In genomic region chr14:91315844-91316267, GRCh38 we compare ENCODE assay signal across 9 cellular contexts.
A peak's percentile ranks its signal among the peaks of the same experiment; 100 is the strongest.
DNase-seq lines count a peak whose midpoint lies in the region; ATAC-seq, FAIRE-seq and TF ChIP-seq lines count a peak whose summit lies in the region.
"Had no signal": no experiment of that assay in that cellular context is flagged by ENCODE, and none has a peak within 500 bp of the region (broad histone marks: within the 10 kb centered on the region; RNA-seq: fewer than 3 reads in every experiment).

No MANE protein-coding gene starts in this region.

- H3K27me3 Mint-ChIP-seq in T-helper 17 cell: no peaks in the 10 kb centered on the region

- TF ChIP-seq RAD21 in GM12878 (IDR thresholded peaks at IDR 0.05; ENCODE audit: insufficient read depth, low read depth, low read length): no peak

- intact Hi-C loops in GM12878 (cut with micrococcal nuclease; ENCODE audit: unreplicated experiment) (no loop called here), A673 (cut with micrococcal nuclease; ENCODE audit: unreplicated experiment) (no loop called here)

- H3K4me3 ChIP-seq in GM12878: no peak overlapping the region
- H3K4me3 ChIP-seq in A673 (ENCODE audit: low read depth, low read length, poor library complexity, severe bottlenecking): no peak overlapping the region

- in situ Hi-C loops in GM12878 (cut with MboI): loop anchor here (5.0 kb wide), 1 partner anchor 106 kb away; no protein-coding TSS in a partner anchor

- no peaks in the 10 kb centered on the region for H4K20me1 ChIP-seq in GM12878 (ENCODE audit: control insufficient read depth, insufficient read depth)

- H3K27ac ChIP-seq in GM12878 (ENCODE audit: control insufficient read depth, insufficient read depth): peak overlapping the region; percentile 80
- H3K27ac ChIP-seq in A673 (ENCODE audit: low read depth, low read length, poor library complexity, severe bottlenecking): no peak overlapping the region

- H3K36me3 Mint-ChIP-seq in T-helper 17 cell (ENCODE audit: low read depth): peaks cover 19% of the 10 kb centered on the region

- SMC1A ChIA-PET in GM12878 (lab: Charles Lee; ENCODE audit: uncharacterized antibody, unreplicated experiment): interaction anchor here (0.6 to 1.6 kb wide), 10 partner anchors 8 to 1017 kb away, joined by 3 to 8 read pairs (median 4); partner anchors contain the start of gene GPR68

- TF ChIP-seq POLR2A in GM12878 (IDR thresholded peaks at IDR 0.05; ENCODE audit: low read depth, low read length): peak; percentile 46; the same call in 1 of the 2 replicates

- 0% methylated on average over 6 of the region's 6 CpGs for WGBS in GM12878 (ENCODE audit: insufficient coverage, insufficient replicate concordance, low lambda C conversion rate, missing lambda C conversion rate)

- H3K36me3 ChIP-seq in GM12878 (ENCODE audit: control insufficient read depth in 2 of 2, insufficient read depth in 2 of 2, low read length in 1 of 2) (peaks cover 50 to 57% of the 10 kb centered on the region in 2 experiments), A673 (ENCODE audit: insufficient read depth, low read length, poor library complexity, severe bottlenecking) (peaks cover 27% of the 10 kb centered on the region)

- no peak for TF ChIP-seq EP300 in GM12878 (IDR thresholded peaks at IDR 0.05; ENCODE audit: borderline replicate concordance in 1 of 2, control insufficient read depth in 1 of 2, low read depth in 2 of 2, low read length in 2 of 2)

- ATAC-seq in GM18868 (IDR thresholded peaks at IDR 0.05; ENCODE audit: unreplicated experiment) (peak; percentile 83), HG03064 (IDR thresholded peaks at IDR 0.05; ENCODE audit: low read depth, unreplicated experiment) (peak; percentile 64), T-helper 17 cell (peak; percentile 81), GM12878 (peak; percentile 93)

- H3K4me1 ChIP-seq in GM12878 (ENCODE audit: control insufficient read depth, insufficient read depth, low read length): peaks cover 36% of the 10 kb centered on the region
- peaks cover 15% of the 10 kb centered on the region for H3K4me1 ChIP-seq in A673 (ENCODE audit: insufficient read depth, low read length, poor library complexity, severe bottlenecking)

- POLR2A ChIA-PET in GM12878 (lab: Charles Lee) (interaction anchor here (0.6 to 1.4 kb wide), 5 partner anchors 34 to 106 kb away, joined by 3 to 5 read pairs (median 3); no protein-coding TSS in a partner anchor), A673 (lab: Charles Lee; ENCODE audit: low non-redundant PET) (no interaction called here)

- TF ChIP-seq CTCF in GM12878 (IDR thresholded peaks at IDR 0.05 in 2 of 3, conservative IDR thresholded peaks at IDR 0.05 in 1 of 3; ENCODE audit: control insufficient read depth in 2 of 3, extremely low read depth in 1 of 3, insufficient read depth in 1 of 3, low read depth in 3 of 3, low read length in 3 of 3) (peak in 2 of 3 experiments; percentile 37 to 38; a peak in 4 of 6 replicates), A673 (conservative IDR thresholded peaks at IDR 0.05; ENCODE audit: low read depth, low read length) (no peak)

- H3K27ac Mint-ChIP-seq in T-helper 17 cell: peak overlapping the region; percentile 99

- no TSS peak for BruUV-seq in GM12878 (replicated peaks; lab: Mats Ljungman, UMichigan)
- BruUV-seq in A673 (replicated peaks; lab: Mats Ljungman, UMichigan): no TSS peak

- RAD21 ChIA-PET in GM12878 (lab: Charles Lee; ENCODE audit: unreplicated experiment): interaction anchor here (1.0 to 1.3 kb wide), 3 partner anchors 72 to 138 kb away, joined by 3 to 4 read pairs (median 3); no protein-coding TSS in a partner anchor

- H3K79me2 ChIP-seq in GM12878 (ENCODE audit: control insufficient read depth, insufficient read depth, low read length): peaks cover 15% of the 10 kb centered on the region

- peak overlapping the region; percentile 24; the same call in 1 of the 2 replicates for H3K9ac ChIP-seq in GM12878 (ENCODE audit: control insufficient read depth, insufficient read depth, low read length)

- no peaks in the 10 kb centered on the region for H3K9me3 ChIP-seq in T-helper 17 cell (ENCODE audit: control insufficient read depth, low read length, poor library complexity, severe bottlenecking)
- no peaks in the 10 kb centered on the region for H3K9me3 ChIP-seq in GM12878 (replicated peaks; ENCODE audit: control insufficient read depth, insufficient read depth, low read length)
- no peaks in the 10 kb centered on the region for H3K9me3 ChIP-seq in A673 (ENCODE audit: low read depth, low read length, poor library complexity, severe bottlenecking)

- CTCF ChIA-PET in GM12878 (lab: Yijun Ruan, JAX) (interaction anchor here (0.8 to 2.7 kb wide), 9 partner anchors 9 to 112 kb away, joined by 3 to 9 read pairs (median 3); partner anchors contain the start of gene CCDC88C), A673 (lab: Charles Lee) (no interaction called here)

- FAIRE-seq in GM12878 (lab: Jason Lieb, UNC): peak; percentile 87
- FAIRE-seq: islet of Langerhans had no signal

- peak overlapping the region; percentile 82 for H3K4me2 ChIP-seq in GM12878 (ENCODE audit: control insufficient read depth, insufficient read depth)

- DNase-seq in T-helper 17 cell (peak; percentile 70 to 84 (median 72)), GM12878 (ENCODE audit: low read depth, low spot score) (peak; percentile 88), iPS-NIHi7 (ENCODE audit: extremely low spot score) (no peak), dedifferentiated amniotic fluid mesenchymal stem cell (ENCODE audit: extremely low spot score) (no peak), A673 (ENCODE audit: low spot score) (no peak)
- DNase-seq in stimulated activated CD8-positive, alpha-beta memory T cell treated with anti-CD3 and anti-CD28 coated beads, Interleukin-7, amount 100 ng/mL, for 24 hours (ENCODE audit: low read depth): peak; percentile 59

- H3K4me3 Mint-ChIP-seq in T-helper 17 cell: peak overlapping the region; percentile 89

- peaks cover 70% of the 10 kb centered on the region for H3K4me1 Mint-ChIP-seq in T-helper 17 cell

- H3K27me3 ChIP-seq in GM12878 (replicated peaks in 1 of 2; ENCODE audit: control insufficient read depth in 2 of 2, insufficient read depth in 2 of 2, low read length in 1 of 2): no peaks in the 10 kb centered on the region
- no peaks in the 10 kb centered on the region for H3K27me3 ChIP-seq in A673 (replicated peaks; ENCODE audit: insufficient read depth, low read depth, low read length, poor library complexity)

- H2AFZ ChIP-seq in GM12878 (ENCODE audit: control insufficient read depth, low read depth, low read length): peak overlapping the region; percentile 19

TF ChIP-seq in GM12878, 131 proteins besides CTCF, POLR2A, EP300 and RAD21 (continues in another document):
- TF ChIP-seq EZH2 (IDR thresholded peaks at IDR 0.05; ENCODE audit: borderline replicate concordance, control insufficient read depth, low read depth, low read length) (no peak), SRF (IDR thresholded peaks at IDR 0.05; ENCODE audit: low read depth in 2 of 2, low read length in 2 of 2) (no peak), MLLT1 (IDR thresholded peaks at IDR 0.05) (peak; percentile 37; the same call in 1 of the 2 replicates), BMI1 (IDR thresholded peaks at IDR 0.05; ENCODE audit: borderline replicate concordance) (no peak), SREBF1 (IDR thresholded peaks at IDR 0.05; ENCODE audit: low read length) (no peak), HDAC6 (IDR thresholded peaks at IDR 0.05; ENCODE audit: unreplicated experiment) (no peak), PAX8 (IDR thresholded peaks at IDR 0.05) (no peak), TBL1XR1 (IDR thresholded peaks at IDR 0.05; ENCODE audit: low read depth, low read length) (peak; percentile 84; the same call in 1 of the 2 replicates), MEF2B (IDR thresholded peaks at IDR 0.05; ENCODE audit: partially characterized antibody, poor library complexity, severe bottlenecking) (peak; percentile 79), CREM (IDR thresholded peaks at IDR 0.05; ENCODE audit: low read depth) (peak; percentile 83), IRF5 (IDR thresholded peaks at IDR 0.05; ENCODE audit: borderline replicate concordance) (no peak), ZBED1 (IDR thresholded peaks at IDR 0.05; ENCODE audit: borderline replicate concordance) (peak; percentile 89), EED (IDR thresholded peaks at IDR 0.05; ENCODE audit: low read depth) (peak; percentile 94)
- TF ChIP-seq, protein P1, sequence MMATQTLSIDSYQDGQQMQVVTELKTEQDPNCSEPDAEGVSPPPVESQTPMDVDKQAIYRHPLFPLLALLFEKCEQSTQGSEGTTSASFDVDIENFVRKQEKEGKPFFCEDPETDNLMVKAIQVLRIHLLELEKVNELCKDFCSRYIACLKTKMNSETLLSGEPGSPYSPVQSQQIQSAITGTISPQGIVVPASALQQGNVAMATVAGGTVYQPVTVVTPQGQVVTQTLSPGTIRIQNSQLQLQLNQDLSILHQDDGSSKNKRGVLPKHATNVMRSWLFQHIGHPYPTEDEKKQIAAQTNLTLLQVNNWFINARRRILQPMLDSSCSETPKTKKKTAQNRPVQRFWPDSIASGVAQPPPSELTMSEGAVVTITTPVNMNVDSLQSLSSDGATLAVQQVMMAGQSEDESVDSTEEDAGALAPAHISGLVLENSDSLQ (IDR thresholded peaks at IDR 0.05): peak; percentile 97

Comparison
In these comparisons a context has a peak if more than half of its experiments do, and no peak if none do; other contexts are left out.
1. DNase-seq: peak in T-helper 17 cell (3 of 3), GM12878 (single experiment) and stimulated activated CD8-positive, alpha-beta memory T cell treated with anti-CD3 and anti-CD28 coated beads, Interleukin-7, amount 100 ng/mL, for 24 hours (single experiment); none in iPS-NIHi7 (single experiment), dedifferentiated amniotic fluid mesenchymal stem cell (single experiment) and A673 (single experiment).
2. Peak in every context shown above with its lines, with median percentiles within 50 percentile points of each other: ATAC-seq.